10 cellular contexts compared by ENCODE assay signal in genomic region chr1:12734651-12735050, GRCh38. TPM values are rescaled to one million over a fixed set of nuclear protein-coding genes. Genes with fewer than 3 reads are reported as not detected.
"Had no signal": no experiment of that assay in that cellular context is flagged by ENCODE, and none has a peak within 500 bp of the region (broad histone marks: within the 10 kb centered on the region; RNA-seq: fewer than 3 reads in every experiment).

No MANE protein-coding gene starts in this region.

- H3K27ac Mint-ChIP-seq: H9, HFFc6 had no signal

- FAIRE-seq: H54 had no signal

- H3K4me3 Mint-ChIP-seq: H9, HFFc6 had no signal

- H3K4me1 ChIP-seq: HAP-1 had no signal

- H2AFZ ChIP-seq: GM23248 had no signal

- H3K36me3 ChIP-seq: HAP-1 had no signal

- DNase-seq: GM23248, GOT3, H7, H9, HCEC 1CT, HFFc6 had no signal

- H3K4me3 ChIP-seq: GM23248, HAP-1 had no signal

- ATAC-seq: HCT116 had no signal

- H3K9ac ChIP-seq: GM23248 had no signal

- H3K27ac ChIP-seq: GM23248 had no signal

RNA-seq across cellular contexts. Expression of gene CFAP107, which starts 11.3 kb away (rescaled TPM):
- total RNA-seq: GM23248, H4, H7, H9, HFFc6 had no signal
- polyA plus RNA-seq: GM23248 had no signal

RNA-seq across cellular contexts. Expression of gene AADACL3, which starts 18.7 kb away (rescaled TPM):
- total RNA-seq: GM23248, H4, HFFc6 had no signal
- polyA plus RNA-seq: GM23248 had no signal

RNA-seq across cellular contexts. Expression of gene PRAMEF12, which starts 38.9 kb away (rescaled TPM):
- total RNA-seq: GM23248, H4, H7, H9, HFFc6 had no signal
- polyA plus RNA-seq: GM23248 had no signal

RNA-seq across cellular contexts. Expression of gene PRAMEF1, which starts 56.5 kb away (rescaled TPM):
- total RNA-seq: GM23248, H4, H7, H9, HFFc6 had no signal
- polyA plus RNA-seq: GM23248 had no signal
